Comparison of ENCODE assay signal across 30 cellular contexts in the genomic region with DNA sequence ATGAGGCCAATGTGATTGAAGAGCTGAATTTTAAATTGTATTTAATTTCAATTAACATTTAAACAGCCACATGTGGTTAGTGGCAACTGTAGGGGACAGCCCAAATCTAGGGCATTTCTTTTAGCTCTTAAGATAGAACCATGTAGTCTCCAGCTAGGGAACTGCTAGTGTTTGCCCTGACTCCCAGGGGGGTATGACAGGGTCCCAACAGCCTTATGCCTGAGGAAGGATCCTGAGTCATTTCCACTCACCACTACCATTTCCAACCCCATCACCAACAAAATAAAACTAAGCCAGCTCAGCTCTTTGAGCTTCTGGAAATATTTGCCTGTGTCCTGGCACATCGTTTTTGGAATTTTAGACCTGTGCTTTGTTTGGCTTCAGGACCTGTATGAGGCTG. TPM values are rescaled to one million over a fixed set of nuclear protein-coding genes. Genes with fewer than 3 reads are reported as not detected.
DNase-seq lines count a peak whose midpoint lies in the region; ATAC-seq and TF ChIP-seq lines count a peak whose summit lies in the region.
"Had no signal": no experiment of that assay in that cellular context is flagged by ENCODE, and none has a peak within 500 bp of the region (broad histone marks: within the 10 kb centered on the region; RNA-seq: fewer than 3 reads in every experiment).

No MANE protein-coding gene starts in this region.

- in situ Hi-C loops in GM23248 (cut with MboI): no loop called here
- in situ Hi-C loops in astrocyte of the spinal cord (cut with HindIII; ENCODE audit: low sequenced_read_pairs): no loop called here

- peaks cover 18% of the 10 kb centered on the region for H3K36me3 ChIP-seq in GM23248 (ENCODE audit: low read depth)
- H3K36me3 ChIP-seq in lower lobe of right lung: peaks cover 73% of the 10 kb centered on the region
- peaks cover 29 to 84% (median 81%) of the 10 kb centered on the region in 4 donors for H3K36me3 ChIP-seq in stomach
- no peaks in the 10 kb centered on the region for H3K36me3 ChIP-seq in CD4-positive, alpha-beta memory T cell (ENCODE audit: insufficient read depth, low read length)
- H3K36me3 ChIP-seq: BE2C, SJCRH30 had no signal

- no peak overlapping the region for H2AFZ ChIP-seq in GM23248

- H3K9me3 Mint-ChIP-seq in CD4-positive, alpha-beta memory T cell: no peaks in the 10 kb centered on the region
- H3K9me3 Mint-ChIP-seq: activated CD4-positive, alpha-beta memory T cell treated with anti-CD3 and anti-CD28 coated beads, Interleukin-2, amount 10 ng/mL, durations not matched to agents 7 days and 5 days; activated naive CD4-positive, alpha-beta T cell treated with anti-CD3 and anti-CD28 coated beads, Interleukin-2, amount 50 U/mL, for 24 hours; activated T-helper 2 cell treated with anti-CD3 and anti-CD28 coated beads, Interferon-gamma antibody, Interleukin-2, Interleukin-4, amounts not matched to agents 10 μg/mL and 5 μg/mL and 100 μg/mL, durations not matched to agents 14 hours and 24 hours and 36 hours; stimulated activated naive CD8-positive, alpha-beta T cell treated with anti-CD3 and anti-CD28 coated beads, Interleukin-15, Interleukin-2, amounts not matched to agents 100 ng/mL and 50 ng/mL, for 24 hours had no signal

- H3K4me3 Mint-ChIP-seq in CD4-positive, alpha-beta memory T cell: no peak overlapping the region
- H3K4me3 Mint-ChIP-seq: activated CD4-positive, alpha-beta memory T cell treated with anti-CD3 and anti-CD28 coated beads, Interleukin-2, amount 10 ng/mL, durations not matched to agents 7 days and 5 days; activated naive CD4-positive, alpha-beta T cell treated with anti-CD3 and anti-CD28 coated beads, Interleukin-2, amount 50 U/mL, for 24 hours; naive thymus-derived CD4-positive, alpha-beta T cell; stimulated activated naive CD8-positive, alpha-beta T cell treated with anti-CD3 and anti-CD28 coated beads, Interleukin-15, Interleukin-2, amounts not matched to agents 100 ng/mL and 50 ng/mL, for 24 hours had no signal

- no peaks in the 10 kb centered on the region for H3K27me3 Mint-ChIP-seq in CD4-positive, alpha-beta memory T cell
- H3K27me3 Mint-ChIP-seq: activated CD4-positive, alpha-beta memory T cell treated with anti-CD3 and anti-CD28 coated beads, Interleukin-2, amount 10 ng/mL, durations not matched to agents 7 days and 5 days; activated naive CD4-positive, alpha-beta T cell treated with anti-CD3 and anti-CD28 coated beads, Interleukin-2, amount 50 U/mL, for 24 hours; naive thymus-derived CD4-positive, alpha-beta T cell; stimulated activated naive CD8-positive, alpha-beta T cell treated with anti-CD3 and anti-CD28 coated beads, Interleukin-15, Interleukin-2, amounts not matched to agents 100 ng/mL and 50 ng/mL, for 24 hours had no signal

- no peak overlapping the region for H3K4me2 ChIP-seq in GM23248 (ENCODE audit: unreplicated experiment)

- peaks cover 9% of the 10 kb centered on the region; the same call in 1 of the 2 replicates for H3K4me1 ChIP-seq in GM23248 (ENCODE audit: insufficient read depth)
- H3K4me1 ChIP-seq in lower lobe of right lung: peaks cover 4% of the 10 kb centered on the region
- peaks cover 0 to 13% (median 5%) of the 10 kb centered on the region in 4 donors for H3K4me1 ChIP-seq in stomach
- peaks cover 7% of the 10 kb centered on the region for H3K4me1 ChIP-seq in CD4-positive, alpha-beta memory T cell (ENCODE audit: insufficient read depth, low read length)
- H3K4me1 ChIP-seq: BE2C, foreskin keratinocyte, Peyer's patch, SJCRH30, thyroid gland had no signal

- H4K20me1 ChIP-seq in GM23248 (ENCODE audit: insufficient read depth): no peaks in the 10 kb centered on the region

- H3K27ac Mint-ChIP-seq in CD4-positive, alpha-beta memory T cell: no peak overlapping the region
- H3K27ac Mint-ChIP-seq: activated CD4-positive, alpha-beta memory T cell treated with anti-CD3 and anti-CD28 coated beads, Interleukin-2, amount 10 ng/mL, durations not matched to agents 7 days and 5 days; activated naive CD4-positive, alpha-beta T cell treated with anti-CD3 and anti-CD28 coated beads, Interleukin-2, amount 50 U/mL, for 24 hours; activated T-helper 2 cell treated with anti-CD3 and anti-CD28 coated beads, Interferon-gamma antibody, Interleukin-2, Interleukin-4, amounts not matched to agents 10 μg/mL and 5 μg/mL and 100 μg/mL, durations not matched to agents 14 hours and 24 hours and 36 hours; naive thymus-derived CD4-positive, alpha-beta T cell; stimulated activated naive CD8-positive, alpha-beta T cell treated with anti-CD3 and anti-CD28 coated beads, Interleukin-15, Interleukin-2, amounts not matched to agents 100 ng/mL and 50 ng/mL, for 24 hours had no signal

- WGBS in GM23248 (ENCODE audit: low coverage in 1 of 2, low lambda C conversion rate in 2 of 2, missing lambda C conversion rate in 2 of 2), 2 experiments: 32 to 45% methylated on average over 1 of the region's 1 CpG
- 39 to 64% (median 42%) methylated on average over 1 of the region's 1 CpG for WGBS in stomach, 5 donors

- no peaks in the 10 kb centered on the region for H3K9me3 ChIP-seq in GM23248 (ENCODE audit: low read depth)
- no peaks in the 10 kb centered on the region for H3K9me3 ChIP-seq in lower lobe of right lung
- H3K9me3 ChIP-seq in stomach: no peaks in the 10 kb centered on the region
- no peaks in the 10 kb centered on the region for H3K9me3 ChIP-seq in CD4-positive, alpha-beta memory T cell (ENCODE audit: control insufficient read depth in 1 of 2, low read length in 2 of 2)
- H3K9me3 ChIP-seq: BE2C, esophagus muscularis mucosa, heart left ventricle, Peyer's patch, SJCRH30, thyroid gland had no signal

- POLR2A ChIA-PET in CD4-positive, alpha-beta memory T cell (lab: Charles Lee; ENCODE audit: partially characterized antibody): interaction anchor here (1.1 to 1.4 kb wide), 5 partner anchors 11 to 99 kb away, joined by 3 to 6 read pairs (median 3); a partner anchor contains a TSS

- no peak for TF ChIP-seq POLR2A in stomach (IDR thresholded peaks at IDR 0.05)

- H3K9me2 ChIP-seq in GM23248 (ENCODE audit: insufficient read depth): no peaks in the 10 kb centered on the region

- peaks cover 3 to 5% (median 4%) of the 10 kb centered on the region in 4 donors for H3K4me1 Mint-ChIP-seq in CD4-positive, alpha-beta memory T cell

- H3K4me3 ChIP-seq in GM23248 (no peak overlapping the region), astrocyte of the spinal cord (ENCODE audit: low read depth, low read length) (no peak overlapping the region), lower lobe of right lung (no peak overlapping the region), stomach (no peak overlapping the region)
- no peak overlapping the region for H3K4me3 ChIP-seq in CD4-positive, alpha-beta memory T cell (ENCODE audit: low read length in 2 of 2)
- H3K4me3 ChIP-seq: coronary artery, esophagus muscularis mucosa, heart left ventricle, Peyer's patch, SJCRH30, skin epidermis, thyroid gland had no signal

- TF ChIP-seq CTCF in 22Rv1 (IDR thresholded peaks at IDR 0.05) (no peak), astrocyte of the spinal cord (IDR thresholded peaks at IDR 0.05; ENCODE audit: low read depth, low read length) (no peak), lower lobe of right lung (IDR thresholded peaks at IDR 0.05) (no peak), stomach (IDR thresholded peaks at IDR 0.05) (no peak)

- H3K36me3 Mint-ChIP-seq in CD4-positive, alpha-beta memory T cell: peaks cover 9 to 11% of the 10 kb centered on the region in 2 donors

- H3K79me2 ChIP-seq in GM23248 (ENCODE audit: insufficient read depth): no peaks in the 10 kb centered on the region

- intact Hi-C loops in lower lobe of right lung (cut with DNase I) (no loop called here), stomach (cut with DNase I; ENCODE audit: low total_unique reads) (loop anchor here (5.0 kb wide), 1 partner anchor 93 kb away; no protein-coding TSS in a partner anchor)
- intact Hi-C loops in CD4-positive, alpha-beta memory T cell (cut with micrococcal nuclease): loop anchor here (5.0 kb wide), 1 partner anchor 73 kb away; a partner anchor contains a TSS

- TF ChIP-seq EP300 in stomach (IDR thresholded peaks at IDR 0.05): no peak

- H3K27ac ChIP-seq in 22Rv1 (peak overlapping the region; percentile 23), GM23248 (no peak overlapping the region), lower lobe of right lung (peak overlapping the region; percentile 21), stomach (peak overlapping the region in 2 of 5 donors; percentile 20 to 22)
- no peak overlapping the region for H3K27ac ChIP-seq in CD4-positive, alpha-beta memory T cell (ENCODE audit: low read depth, low read length)
- H3K27ac ChIP-seq: esophagus muscularis mucosa, foreskin keratinocyte, heart left ventricle, Peyer's patch, SJCRH30, thyroid gland had no signal

- DNase-seq in GM23248: peak; percentile 21
- peak; percentile 36 for DNase-seq in astrocyte of the spinal cord (ENCODE audit: low read depth, low spot score)
- no peak for DNase-seq in lower lobe of right lung
- DNase-seq in stomach: no peak
- no peak for DNase-seq in GDM1 (lab: John Stamatoyannopoulos, UW)
- no peak for DNase-seq in CD4-positive, alpha-beta memory T cell
- no peak for DNase-seq in cortex of kidney (lab: John Stamatoyannopoulos, UW)
- DNase-seq: ACHN; activated CD4-positive, alpha-beta memory T cell treated with anti-CD3 and anti-CD28 coated beads, Interleukin-2, amount 10 ng/mL, durations not matched to agents 7 days and 5 days; activated CD8-positive, alpha-beta memory T cell treated with anti-CD3 and anti-CD28 coated beads, Interleukin-2, amount 50 U/mL, for 48 hours; amygdala; BE2C; foreskin keratinocyte; heart left ventricle; naive thymus-derived CD4-positive, alpha-beta T cell; NCI-H1092 treated with DMSO at 0.1 percent for 48 hours; NCI-H1930; NCI-H526; occipital lobe; Peyer's patch; SJCRH30; thyroid gland had no signal

- CTCF ChIA-PET in CD4-positive, alpha-beta memory T cell (lab: Charles Lee; ENCODE audit: partially characterized antibody): interaction anchor here (1.1 to 14.7 kb wide), 10 partner anchors 11 to 378 kb away, joined by 3 to 425 read pairs (median 8); a partner anchor contains a TSS

- H3K9ac ChIP-seq in GM23248: no peak overlapping the region

- ATAC-seq in lower lobe of right lung: no peak
- ATAC-seq: activated CD4-positive, CD25-positive, alpha-beta regulatory T cell treated with anti-CD3 and anti-CD28 coated beads, Interleukin-2, amount 50 U/mL, for 24 hours; foreskin keratinocyte; heart left ventricle; naive thymus-derived CD4-positive, alpha-beta T cell had no signal

- peaks cover 7% of the 10 kb centered on the region for H3F3A ChIP-seq in GM23248 (ENCODE audit: insufficient read depth)

- no peaks in the 10 kb centered on the region for H3K27me3 ChIP-seq in GM23248 (replicated peaks; ENCODE audit: insufficient read depth)
- no peaks in the 10 kb centered on the region for H3K27me3 ChIP-seq in lower lobe of right lung (ENCODE audit: low read depth)
- H3K27me3 ChIP-seq in stomach: no peaks in the 10 kb centered on the region
- no peaks in the 10 kb centered on the region for H3K27me3 ChIP-seq in CD4-positive, alpha-beta memory T cell (ENCODE audit: insufficient read depth, low read length)
- H3K27me3 ChIP-seq: BE2C, esophagus muscularis mucosa, foreskin keratinocyte, heart left ventricle, Peyer's patch, SJCRH30, thyroid gland had no signal

RNA-seq across cellular contexts. Expression of a gene that starts 13.7 kb away (rescaled TPM):
- 9.6 and 15.7 TPM in 2 replicates for total RNA-seq in GM23248 (2014; rRNA removed; shearing (Covaris generic))
- polyA plus RNA-seq in GM23248 (2016; fragmentation: Nextera tagmentation; extraction: Ambion mirVana) (13.8 and 14.5 TPM in 2 replicates), stomach (1 to 10 TPM; 4.7 to 7.9 (median 7.0) TPM)
- total RNA-seq in lower lobe of right lung (13.3 TPM), stomach (10 to 100 TPM in 2 of 5 donors, 1 to 10 TPM in 3; 1.2 to 23.1 (median 4.9) TPM)
- 10 to 100 TPM; 28.2 to 31.8 TPM for total RNA-seq in CD4-positive, alpha-beta memory T cell
- 10 to 100 TPM; 27.7 to 37.8 TPM for polyA plus RNA-seq in CD4-positive, alpha-beta memory T cell

Comparison
In these comparisons a context has a peak if more than half of its experiments do, and no peak if none do; other contexts are left out.
1. H3K27ac ChIP-seq: peak in 22Rv1 (single experiment) and lower lobe of right lung (single experiment); none in GM23248 (single experiment) and CD4-positive, alpha-beta memory T cell (single experiment).
2. DNase-seq: peak in GM23248 (single experiment) and astrocyte of the spinal cord (single experiment); none in lower lobe of right lung (single experiment), stomach (single experiment), GDM1 (single experiment), CD4-positive, alpha-beta memory T cell (0 of 5) and cortex of kidney (single experiment).